ENCODE assay signal across 25 cellular contexts in genomic region chr9:120616961-120617636, GRCh38. TPM values are rescaled to one million over a fixed set of nuclear protein-coding genes. Genes with fewer than 3 reads are reported as not detected.
DNase-seq lines count a peak whose midpoint lies in the region; ATAC-seq and TF ChIP-seq lines count a peak whose summit lies in the region.
"Had no signal": no experiment of that assay in that cellular context is flagged by ENCODE, and none has a peak within 500 bp of the region (broad histone marks: within the 10 kb centered on the region; RNA-seq: fewer than 3 reads in every experiment).

No MANE protein-coding gene starts in this region.

- H2BK5ac ChIP-seq in IMR-90 (ENCODE audit: low read depth, low read length, poor library complexity, severe bottlenecking): peak overlapping the region; percentile 46

- DNase-seq in AG10803 (ENCODE audit: low read depth) (peak; percentile 35), IMR-90 (peak; percentile 6), caudate nucleus (lab: John Stamatoyannopoulos, UW) (no peak), nephron progenitor cell (no peak), GOT3 (lab: John Stamatoyannopoulos, UW) (no peak), testis (no peak), foreskin fibroblast (no peak), foreskin melanocyte (no peak)
- DNase-seq: activated CD4-positive, alpha-beta memory T cell treated with anti-CD3 and anti-CD28 coated beads for 36 hours; activated gamma-delta T cell; anterior cingulate cortex; CD4-positive, alpha-beta memory T cell; DMS153; effector memory CD4-positive, alpha-beta T cell; mesendoderm; MM.1S; naive B cell; NCI-H1436; NCI-H524; pancreas; stimulated activated CD4-positive, alpha-beta T cell treated with anti-CD3 and anti-CD28 coated beads, Interleukin-12 subunit alpha, Interleukin-12 subunit beta, amount 100 ng/mL, for 4 hours; uterus had no signal

- H3K9me1 ChIP-seq in IMR-90 (ENCODE audit: insufficient read depth, low read length): peaks cover 4% of the 10 kb centered on the region; the same call in 1 of the 2 replicates

- peaks cover 11% of the 10 kb centered on the region for H3K4me1 ChIP-seq in IMR-90 (ENCODE audit: control insufficient read depth, insufficient read depth, low read length)
- H3K4me1 ChIP-seq in testis: no peaks in the 10 kb centered on the region
- H3K4me1 ChIP-seq: right atrium auricular region, uterus had no signal

- H3K56ac ChIP-seq in IMR-90 (ENCODE audit: extremely low read depth, insufficient read depth, low read length): peak overlapping the region; percentile 32; the same call in 1 of the 2 replicates

- peak overlapping the region; percentile 51; the same call in 1 of the 2 replicates for H3K4me2 ChIP-seq in IMR-90 (ENCODE audit: low read depth, low read length)

- ATAC-seq in IMR-90 (ENCODE audit: low read depth): no peak; the same call in 1 of the 2 replicates
- ATAC-seq: pancreas had no signal

- dilution Hi-C loops in IMR-90 (cut with HindIII; ENCODE audit: low sequenced_read_pairs, unreplicated experiment): no loop called here

- peak overlapping the region; percentile 1 for H3K27ac Mint-ChIP-seq in nephron progenitor cell
- H3K27ac Mint-ChIP-seq: activated CD4-positive, alpha-beta memory T cell treated with anti-CD3 and anti-CD28 coated beads for 36 hours; CD4-positive, alpha-beta memory T cell had no signal

- no peak overlapping the region for H3K4me3 Mint-ChIP-seq in nephron progenitor cell
- H3K4me3 Mint-ChIP-seq: activated CD4-positive, alpha-beta memory T cell treated with anti-CD3 and anti-CD28 coated beads for 36 hours; CD4-positive, alpha-beta memory T cell; naive B cell had no signal

- CTCF ChIA-PET in IMR-90 (lab: Yijun Ruan, JAX): interaction anchor here (0.6 kb wide), 1 partner anchor 1312 kb away, joined by 3 read pairs; no protein-coding TSS in a partner anchor

- peak overlapping the region; percentile 81 for H2BK20ac ChIP-seq in IMR-90 (ENCODE audit: low read depth, low read length)

- TF ChIP-seq POLR2A in IMR-90 (IDR thresholded peaks at IDR 0.05; ENCODE audit: low read depth, low read length) (no peak), testis (IDR thresholded peaks at IDR 0.05) (no peak)

- H3K4me3 ChIP-seq in AG10803 (ENCODE audit: low read length) (no peak overlapping the region), IMR-90 (ENCODE audit: insufficient read depth, low read depth, low read length) (no peak overlapping the region), testis (no peak overlapping the region), foreskin fibroblast (ENCODE audit: low read depth in 1 of 2, low read length in 2 of 2) (no peak overlapping the region)
- H3K4me3 ChIP-seq: esophagus muscularis mucosa, HAP-1, pancreas, right atrium auricular region, uterus had no signal

- H2AK9ac ChIP-seq in IMR-90 (replicated peaks; ENCODE audit: low read depth, low read length, poor library complexity): no peak overlapping the region

- H3K9me3 Mint-ChIP-seq in nephron progenitor cell: no peaks in the 10 kb centered on the region
- H3K9me3 Mint-ChIP-seq: activated CD4-positive, alpha-beta memory T cell treated with anti-CD3 and anti-CD28 coated beads for 36 hours; CD4-positive, alpha-beta memory T cell; naive B cell had no signal

- POLR2A ChIA-PET in IMR-90 (lab: Charles Lee; ENCODE audit: unreplicated experiment): no interaction called here

- peak overlapping the region; percentile 68; the same call in 1 of the 2 replicates for H4K5ac ChIP-seq in IMR-90 (ENCODE audit: low read depth, low read length)

- peak overlapping the region; percentile 66; the same call in 1 of the 2 replicates for H4K91ac ChIP-seq in IMR-90 (ENCODE audit: insufficient read depth, low read depth, low read length)

- intact Hi-C loops in IMR-90 (cut with micrococcal nuclease) (loop anchor here (5.0 kb wide), 2 partner anchors 320 to 440 kb away; no protein-coding TSS in a partner anchor), testis (cut with DNase I; ENCODE audit: low total_unique reads) (no loop called here)

- no peaks in the 10 kb centered on the region for H3K27me3 Mint-ChIP-seq in nephron progenitor cell (ENCODE audit: low read depth, poor library complexity)
- H3K27me3 Mint-ChIP-seq: activated CD4-positive, alpha-beta memory T cell treated with anti-CD3 and anti-CD28 coated beads for 36 hours; CD4-positive, alpha-beta memory T cell; naive B cell had no signal

- BruUV-seq in IMR-90 (replicated peaks; lab: Mats Ljungman, UMichigan): no TSS peak

- H3K23ac ChIP-seq in IMR-90 (ENCODE audit: low read depth, low read length): peak overlapping the region; percentile 32; the same call in 1 of the 2 replicates

- no peak for TF ChIP-seq CTCF in AG10803 (conservative IDR thresholded peaks at IDR 0.05; ENCODE audit: low read length)
- TF ChIP-seq CTCF in IMR-90 (conservative IDR thresholded peaks at IDR 0.05; ENCODE audit: low read depth, low read length): no peak
- no peak for TF ChIP-seq CTCF in nephron progenitor cell (IDR thresholded peaks at IDR 0.05)
- no peak for TF ChIP-seq CTCF in testis (IDR thresholded peaks at IDR 0.05)
- no peak for TF ChIP-seq CTCF in foreskin fibroblast (IDR thresholded peaks at IDR 0.05; ENCODE audit: low read depth, low read length)

- H2BK120ac ChIP-seq in IMR-90 (ENCODE audit: low read depth, low read length): peak overlapping the region; percentile 83

- H3K36me3 ChIP-seq in IMR-90 (ENCODE audit: control insufficient read depth, insufficient read depth, low read length) (0 out of 2 replicates have a peak, but pooled peaks cover 4% of the 10 kb centered on the region), testis (ENCODE audit: low read depth, missing control alignments) (no peaks in the 10 kb centered on the region)
- H3K36me3 ChIP-seq: pancreas, uterus had no signal

- in situ Hi-C loops in IMR-90 (cut with MboI; ENCODE audit: low sequenced_read_pairs): loop anchor here (25.0 kb wide), 1 partner anchor 445 kb away; the partner anchor contains the start of genes C5 and CNTRL

- no peaks in the 10 kb centered on the region for H3K9me3 ChIP-seq in IMR-90 (ENCODE audit: control insufficient read depth, insufficient read depth, low read length)
- no peaks in the 10 kb centered on the region for H3K9me3 ChIP-seq in testis
- H3K9me3 ChIP-seq: esophagus muscularis mucosa, HAP-1, pancreas, right atrium auricular region, uterus had no signal

- peak overlapping the region in 1 of 2 experiments; percentile 64; a peak in 2 of 4 replicates for H4K8ac ChIP-seq in IMR-90 (ENCODE audit: low read depth in 2 of 2, low read length in 2 of 2)

- H3K27me3 ChIP-seq in IMR-90 (ENCODE audit: control insufficient read depth, insufficient read depth, low read length) (no peaks in the 10 kb centered on the region), testis (no peaks in the 10 kb centered on the region)
- H3K27me3 ChIP-seq: esophagus muscularis mucosa, pancreas, right atrium auricular region, uterus had no signal

- H3K18ac ChIP-seq in IMR-90 (ENCODE audit: low read depth, low read length): peak overlapping the region; percentile 76; the same call in 1 of the 2 replicates

- no peaks in the 10 kb centered on the region for H4K20me1 ChIP-seq in IMR-90 (ENCODE audit: insufficient read depth, low read length)

- no peak overlapping the region for H3K9ac ChIP-seq in IMR-90 (ENCODE audit: low read depth, low read length)

- H3K4me1 Mint-ChIP-seq in nephron progenitor cell: peaks cover 29% of the 10 kb centered on the region
- H3K4me1 Mint-ChIP-seq: naive B cell had no signal

- peak overlapping the region; percentile 63; the same call in 1 of the 2 replicates for H3K4ac ChIP-seq in IMR-90 (ENCODE audit: low read depth, low read length)

- H3K79me1 ChIP-seq in IMR-90 (ENCODE audit: low read depth in 1 of 2, low read length in 2 of 2): 0 out of 4 replicates have a peak, but pooled peaks cover 0 to 4% of the 10 kb centered on the region in 2 experiments

- H3K36me3 Mint-ChIP-seq in nephron progenitor cell (ENCODE audit: low read depth): no peaks in the 10 kb centered on the region
- H3K36me3 Mint-ChIP-seq: naive B cell had no signal

- no peak overlapping the region for H2AFZ ChIP-seq in IMR-90 (replicated peaks; ENCODE audit: low read length, poor library complexity)

- H2AK5ac ChIP-seq in IMR-90 (ENCODE audit: low read depth, low read length): peak overlapping the region; percentile 46; the same call in 1 of the 2 replicates

- peak overlapping the region; percentile 85; the same call in 1 of the 2 replicates for H3K14ac ChIP-seq in IMR-90 (replicated peaks; ENCODE audit: low read depth, low read length)

- H2BK15ac ChIP-seq in IMR-90 (ENCODE audit: low read depth, low read length): no peak overlapping the region

- TF ChIP-seq RAD21 in IMR-90 (IDR thresholded peaks at IDR 0.05; ENCODE audit: low read length): no peak

- no peak overlapping the region for H3K27ac ChIP-seq in IMR-90 (ENCODE audit: insufficient read depth, low read length)
- H3K27ac ChIP-seq in caudate nucleus (ENCODE audit: low read depth, low read length): peak overlapping the region; percentile 58
- no peak overlapping the region for H3K27ac ChIP-seq in testis
- H3K27ac ChIP-seq: esophagus muscularis mucosa, pancreas, right atrium auricular region, uterus had no signal

TF ChIP-seq in IMR-90, 13 proteins besides CTCF, POLR2A, EP300 and RAD21:
- TF ChIP-seq CEBPB (IDR thresholded peaks at IDR 0.05; ENCODE audit: low read depth, low read length) (no peak), BHLHE40 (IDR thresholded peaks at IDR 0.05; ENCODE audit: low read depth, low read length) (no peak), ELK1 (IDR thresholded peaks at IDR 0.05; ENCODE audit: borderline replicate concordance, low read depth, low read length) (no peak), NFE2L2 (IDR thresholded peaks at IDR 0.05; ENCODE audit: low read depth, low read length) (no peak), MAFK (IDR thresholded peaks at IDR 0.05; ENCODE audit: low read depth, low read length) (no peak)

RNA-seq across cellular contexts. Expression of gene CDK5RAP2, which starts 37.1 kb away (rescaled TPM):
- total RNA-seq in IMR-90 (2012; rRNA removed) (29.4 and 31.7 TPM in 2 replicates), testis (10 to 100 TPM; 64.9 to 76.1 TPM)
- polyA plus RNA-seq in IMR-90 (2012; rRNA removed) (27.9 and 29.5 TPM in 2 replicates), testis (ENCODE audit: insufficient read depth, low read depth, low replicate concordance) (80.5 TPM)
- polyA plus RNA-seq in IMR-90 (2012; cell fraction: cytosol; rRNA removed): 17.2 TPM in 2 replicates
- polyA plus RNA-seq in IMR-90 (2012; cell fraction: nucleus; rRNA removed; ENCODE audit: low replicate concordance): 44.6 and 59.8 TPM in 2 replicates

Comparison
In these comparisons a context has a peak if more than half of its experiments do, and no peak if none do; other contexts are left out.
1. DNase-seq: peak in AG10803 (single experiment) and IMR-90 (single experiment); none in caudate nucleus (0 of 61), nephron progenitor cell (single experiment), GOT3 (single experiment), testis (single experiment), foreskin fibroblast (0 of 2) and foreskin melanocyte (single experiment).